ENCODE assay signal across 8 cellular contexts in genomic region chrX:48573690-48574269, GRCh38. TPM values are rescaled to one million over a fixed set of nuclear protein-coding genes. Genes with fewer than 3 reads are reported as not detected.
DNase-seq lines count a peak whose midpoint lies in the region; ATAC-seq, FAIRE-seq and TF ChIP-seq lines count a peak whose summit lies in the region.

No MANE protein-coding gene starts in this region.

- peaks cover 13% of the 10 kb centered on the region for H3K36me3 ChIP-seq in fibroblast of lung (ENCODE audit: control insufficient read depth, insufficient read depth, low read length)
- H3K36me3 ChIP-seq in neuron (ENCODE audit: insufficient read depth, low read length): peaks cover 22% of the 10 kb centered on the region

- peak overlapping the region; percentile 79 for H3K4me2 ChIP-seq in fibroblast of lung (ENCODE audit: extremely low read depth, insufficient read depth, low read length)

- no peaks in the 10 kb centered on the region for H4K20me1 ChIP-seq in fibroblast of lung (ENCODE audit: control insufficient read depth, extremely low read depth, insufficient read depth, low read length)

- H3K9ac ChIP-seq in fibroblast of lung (ENCODE audit: insufficient read depth, low read length): peak overlapping the region; percentile 100

- no peaks in the 10 kb centered on the region for H3K9me3 Mint-ChIP-seq in activated CD4-positive, alpha-beta memory T cell treated with anti-CD3 and anti-CD28 coated beads for 36 hours

- peak overlapping the region; percentile 99 for H3K27ac ChIP-seq in fibroblast of lung (ENCODE audit: insufficient read depth, low read length)

- CTCF ChIA-PET in activated CD4-positive, alpha-beta memory T cell treated with anti-CD3 and anti-CD28 coated beads for 36 hours (lab: Charles Lee): no interaction called here

- H3K4me3 ChIP-seq in fibroblast of lung (replicated peaks in 1 of 4; ENCODE audit: control extremely low read depth in 1 of 4, insufficient read depth in 1 of 4, low read depth in 3 of 4, low read length in 4 of 4) (peak overlapping the region; percentile 30 to 97 (median 55)), neuron (ENCODE audit: low read length) (peak overlapping the region; percentile 81)

- H3K4me3 Mint-ChIP-seq in activated CD4-positive, alpha-beta memory T cell treated with anti-CD3 and anti-CD28 coated beads for 36 hours: peak overlapping the region; percentile 92

- peak overlapping the region; percentile 90 for H3K27ac Mint-ChIP-seq in activated CD4-positive, alpha-beta memory T cell treated with anti-CD3 and anti-CD28 coated beads for 36 hours

- peaks cover 38% of the 10 kb centered on the region for H3K36me3 Mint-ChIP-seq in activated CD4-positive, alpha-beta memory T cell treated with anti-CD3 and anti-CD28 coated beads for 36 hours

- H3K27me3 Mint-ChIP-seq in activated CD4-positive, alpha-beta memory T cell treated with anti-CD3 and anti-CD28 coated beads for 36 hours: no peaks in the 10 kb centered on the region

- peak overlapping the region; percentile 54 for H2AFZ ChIP-seq in fibroblast of lung (ENCODE audit: low read length)
- peak overlapping the region; percentile 20 for H2AFZ ChIP-seq in neuron (ENCODE audit: low read depth, low read length)

- no peak for FAIRE-seq in GM12892 (lab: Jason Lieb, UNC)

- H3K4me1 Mint-ChIP-seq in activated CD4-positive, alpha-beta memory T cell treated with anti-CD3 and anti-CD28 coated beads for 36 hours (ENCODE audit: low read depth): peaks cover 17% of the 10 kb centered on the region

- H3K27me3 ChIP-seq in fibroblast of lung (ENCODE audit: control insufficient read depth, insufficient read depth, low read length) (no peaks in the 10 kb centered on the region), neuron (ENCODE audit: insufficient read depth, low read length) (no peaks in the 10 kb centered on the region)

- H3K9me3 ChIP-seq in fibroblast of lung (ENCODE audit: control insufficient read depth, insufficient read depth, low read depth, low read length): no peaks in the 10 kb centered on the region
- no peaks in the 10 kb centered on the region for H3K9me3 ChIP-seq in neuron (ENCODE audit: low read length)

- TF ChIP-seq POLR2A in GM12892 (IDR thresholded peaks at IDR 0.05; ENCODE audit: low read depth, low read length): peak; percentile 9; the same call in 1 of the 2 replicates

- ATAC-seq in GM21737 (IDR thresholded peaks at IDR 0.05; ENCODE audit: unreplicated experiment): no peak

- POLR2A ChIA-PET in activated CD4-positive, alpha-beta memory T cell treated with anti-CD3 and anti-CD28 coated beads for 36 hours (lab: Charles Lee): interaction anchor here (0.8 to 1.5 kb wide), 4 partner anchors 15 to 99 kb away, joined by 3 to 12 read pairs (median 3); partner anchors contain the start of gene TBC1D25

- no peak for DNase-seq in GM12892 (ENCODE audit: insufficient read length)
- DNase-seq in NCI-H1436 (lab: John Stamatoyannopoulos, UW): peak; percentile 71
- DNase-seq in activated CD4-positive, alpha-beta memory T cell treated with anti-CD3 and anti-CD28 coated beads for 36 hours: peak; percentile 36
- DNase-seq in fibroblast of lung (ENCODE audit: low read depth in 2 of 2): no peak
- no peak for DNase-seq in dedifferentiated amniotic fluid mesenchymal stem cell (ENCODE audit: extremely low spot score)
- no peak for DNase-seq in activated CD4-positive, CD25-positive, alpha-beta regulatory T cell (lab: John Stamatoyannopoulos, UW)

- peaks cover 25% of the 10 kb centered on the region for H3K79me2 ChIP-seq in fibroblast of lung (ENCODE audit: control insufficient read depth, insufficient read depth, low read length)

- TF ChIP-seq CTCF in fibroblast of lung (conservative IDR thresholded peaks at IDR 0.05 in 1 of 2, IDR thresholded peaks at IDR 0.05 in 1 of 2; ENCODE audit: low read depth in 1 of 2, low read length in 2 of 2): no peak

- intact Hi-C loops in activated CD4-positive, alpha-beta memory T cell treated with anti-CD3 and anti-CD28 coated beads for 36 hours (cut with micrococcal nuclease): loop anchor here (1.0 to 10.0 kb wide), 6 partner anchors 24 to 701 kb away; partner anchors contain the start of genes EBP, TBC1D25, WAS and WDR13

- peaks cover 2% of the 10 kb centered on the region for H3K4me1 ChIP-seq in fibroblast of lung (ENCODE audit: control insufficient read depth, extremely low read depth, insufficient read depth, low read length)
- H3K4me1 ChIP-seq in neuron (ENCODE audit: insufficient read depth, low read length): peaks cover 12% of the 10 kb centered on the region

RNA-seq across cellular contexts. Expression of gene RBM3, which starts 0.5 kb away (rescaled TPM):
- 509 TPM for polyA plus RNA-seq in GM12892 (2012; ENCODE audit: missing spikeins)
- total RNA-seq in activated CD4-positive, alpha-beta memory T cell treated with anti-CD3 and anti-CD28 coated beads for 36 hours: 100 to 1,000 TPM; 191 to 197 TPM
- 39.8 and 52.7 TPM in 2 replicates for total RNA-seq in fibroblast of lung
- polyA plus RNA-seq in fibroblast of lung: 422 and 464 TPM in 2 replicates
- polyA plus RNA-seq in fibroblast of lung (2012): 522 and 622 TPM in 2 replicates
- 174 and 232 TPM in 2 replicates for polyA minus RNA-seq in fibroblast of lung (ENCODE audit: low replicate concordance)

RNA-seq across cellular contexts. Expression of gene WDR13, which starts 23.5 kb away (rescaled TPM):
- 49.5 TPM for polyA plus RNA-seq in GM12892 (2012; ENCODE audit: missing spikeins)
- 10 to 100 TPM; 45.8 to 54.8 TPM for total RNA-seq in activated CD4-positive, alpha-beta memory T cell treated with anti-CD3 and anti-CD28 coated beads for 36 hours
- 98.4 and 99.7 TPM in 2 replicates for total RNA-seq in fibroblast of lung
- 41.2 and 47.4 TPM in 2 replicates for polyA plus RNA-seq in fibroblast of lung
- polyA plus RNA-seq in fibroblast of lung (2012): 129 and 139 TPM in 2 replicates
- polyA minus RNA-seq in fibroblast of lung (ENCODE audit: low replicate concordance): 228 and 266 TPM in 2 replicates

RNA-seq across cellular contexts. Expression of gene TBC1D25, which starts 34.3 kb away (rescaled TPM):
- 7.4 TPM for polyA plus RNA-seq in GM12892 (2012; ENCODE audit: missing spikeins)
- total RNA-seq in activated CD4-positive, alpha-beta memory T cell treated with anti-CD3 and anti-CD28 coated beads for 36 hours: 10 to 100 TPM; 13.5 to 16.2 TPM
- total RNA-seq in fibroblast of lung: 3.9 and 5.1 TPM in 2 replicates
- polyA plus RNA-seq in fibroblast of lung: 8.5 and 9.4 TPM in 2 replicates
- 12.2 and 13.6 TPM in 2 replicates for polyA plus RNA-seq in fibroblast of lung (2012)
- 25.0 and 52.6 TPM in 2 replicates for polyA minus RNA-seq in fibroblast of lung (ENCODE audit: low replicate concordance)

RNA-seq across cellular contexts. Expression of gene EBP, which starts 52.2 kb away (rescaled TPM):
- 105 TPM for polyA plus RNA-seq in GM12892 (2012; ENCODE audit: missing spikeins)
- 100 to 1,000 TPM; 149 to 150 TPM for total RNA-seq in activated CD4-positive, alpha-beta memory T cell treated with anti-CD3 and anti-CD28 coated beads for 36 hours
- total RNA-seq in fibroblast of lung: 30.8 and 93.5 TPM in 2 replicates
- 61.0 and 68.2 TPM in 2 replicates for polyA plus RNA-seq in fibroblast of lung
- polyA plus RNA-seq in fibroblast of lung (2012): 73.9 and 90.6 TPM in 2 replicates
- 224 and 291 TPM in 2 replicates for polyA minus RNA-seq in fibroblast of lung (ENCODE audit: low replicate concordance)

Comparison
In these comparisons a context has a peak if more than half of its experiments do, and no peak if none do; other contexts are left out.
1. DNase-seq: peak in NCI-H1436 (single experiment) and activated CD4-positive, alpha-beta memory T cell treated with anti-CD3 and anti-CD28 coated beads for 36 hours (single experiment); none in GM12892 (single experiment), fibroblast of lung (0 of 2), dedifferentiated amniotic fluid mesenchymal stem cell (single experiment) and activated CD4-positive, CD25-positive, alpha-beta regulatory T cell (0 of 4).